In genomic region chr6:37819177-37819801, GRCh38 we compare ENCODE assay signal across 1 cellular context.
TF ChIP-seq lines count a peak whose summit lies in the region.

ZFAND3 (plus strand) TSS chr6:37819727; CDS start chr6:37819946, 219 bp downstream.

TF ChIP-seq in HepG2, 621 proteins besides CTCF, POLR2A, EP300 and RAD21 (continued from another document and continues in another):
- TF ChIP-seq TIGD3 (CRISPR knock-in tag; IDR thresholded peaks at IDR 0.05; ENCODE audit: borderline replicate concordance) = 0 out of 2 replicates have a peak, but pooled peaks have one; percentile 66
- no peak for TF ChIP-seq CCDC6 (CRISPR knock-in tag; IDR thresholded peaks at IDR 0.05)
- peak; percentile 59; the same call in 1 of the 2 replicates for TF ChIP-seq HMG20A (CRISPR knock-in tag; IDR thresholded peaks at IDR 0.05; ENCODE audit: borderline replicate concordance)
- TF ChIP-seq ZNF776 (CRISPR knock-in tag; IDR thresholded peaks at IDR 0.05) = peak; percentile 63; the same call in 1 of the 2 replicates
- TF ChIP-seq GABPB1 (CRISPR knock-in tag; IDR thresholded peaks at IDR 0.05) = peak; percentile 87
- no peak for TF ChIP-seq SOX6 (IDR thresholded peaks at IDR 0.05)
- peak; percentile 87 for TF ChIP-seq SOX6 (CRISPR knock-in tag; IDR thresholded peaks at IDR 0.05)
- peak in 1 of 2 experiments; percentile 91; a peak in 2 of 4 replicates for TF ChIP-seq KLF16 (CRISPR knock-in tag; IDR thresholded peaks at IDR 0.05)
- TF ChIP-seq SNRNP70 (IDR thresholded peaks at IDR 0.05; ENCODE audit: low read depth, low read length) = no peak
- no peak for TF ChIP-seq SMAD9 (CRISPR knock-in tag; IDR thresholded peaks at IDR 0.05)
- peak; percentile 63; the same call in 1 of the 2 replicates for TF ChIP-seq TBX3 (IDR thresholded peaks at IDR 0.05; ENCODE audit: borderline replicate concordance)
- TF ChIP-seq ZKSCAN8 (CRISPR knock-in tag; IDR thresholded peaks at IDR 0.05; ENCODE audit: borderline replicate concordance) = peak; percentile 87; the same call in 1 of the 2 replicates
- TF ChIP-seq NRL (CRISPR knock-in tag; IDR thresholded peaks at IDR 0.05; ENCODE audit: borderline replicate concordance) = peak; percentile 80; the same call in 1 of the 2 replicates
- TF ChIP-seq GLMP (CRISPR knock-in tag; IDR thresholded peaks at IDR 0.05; ENCODE audit: borderline replicate concordance) = no peak
- no peak for TF ChIP-seq GRHL1 (CRISPR knock-in tag; conservative IDR thresholded peaks at IDR 0.05)
- TF ChIP-seq ATF1 (CRISPR knock-in tag; IDR thresholded peaks at IDR 0.05) = no peak
- no peak for TF ChIP-seq SETDB1 (CRISPR knock-in tag; IDR thresholded peaks at IDR 0.05; ENCODE audit: borderline replicate concordance)
- peak; percentile 64; the same call in 1 of the 2 replicates for TF ChIP-seq HES4 (CRISPR knock-in tag; IDR thresholded peaks at IDR 0.05; ENCODE audit: borderline replicate concordance)
- TF ChIP-seq, protein P1, sequence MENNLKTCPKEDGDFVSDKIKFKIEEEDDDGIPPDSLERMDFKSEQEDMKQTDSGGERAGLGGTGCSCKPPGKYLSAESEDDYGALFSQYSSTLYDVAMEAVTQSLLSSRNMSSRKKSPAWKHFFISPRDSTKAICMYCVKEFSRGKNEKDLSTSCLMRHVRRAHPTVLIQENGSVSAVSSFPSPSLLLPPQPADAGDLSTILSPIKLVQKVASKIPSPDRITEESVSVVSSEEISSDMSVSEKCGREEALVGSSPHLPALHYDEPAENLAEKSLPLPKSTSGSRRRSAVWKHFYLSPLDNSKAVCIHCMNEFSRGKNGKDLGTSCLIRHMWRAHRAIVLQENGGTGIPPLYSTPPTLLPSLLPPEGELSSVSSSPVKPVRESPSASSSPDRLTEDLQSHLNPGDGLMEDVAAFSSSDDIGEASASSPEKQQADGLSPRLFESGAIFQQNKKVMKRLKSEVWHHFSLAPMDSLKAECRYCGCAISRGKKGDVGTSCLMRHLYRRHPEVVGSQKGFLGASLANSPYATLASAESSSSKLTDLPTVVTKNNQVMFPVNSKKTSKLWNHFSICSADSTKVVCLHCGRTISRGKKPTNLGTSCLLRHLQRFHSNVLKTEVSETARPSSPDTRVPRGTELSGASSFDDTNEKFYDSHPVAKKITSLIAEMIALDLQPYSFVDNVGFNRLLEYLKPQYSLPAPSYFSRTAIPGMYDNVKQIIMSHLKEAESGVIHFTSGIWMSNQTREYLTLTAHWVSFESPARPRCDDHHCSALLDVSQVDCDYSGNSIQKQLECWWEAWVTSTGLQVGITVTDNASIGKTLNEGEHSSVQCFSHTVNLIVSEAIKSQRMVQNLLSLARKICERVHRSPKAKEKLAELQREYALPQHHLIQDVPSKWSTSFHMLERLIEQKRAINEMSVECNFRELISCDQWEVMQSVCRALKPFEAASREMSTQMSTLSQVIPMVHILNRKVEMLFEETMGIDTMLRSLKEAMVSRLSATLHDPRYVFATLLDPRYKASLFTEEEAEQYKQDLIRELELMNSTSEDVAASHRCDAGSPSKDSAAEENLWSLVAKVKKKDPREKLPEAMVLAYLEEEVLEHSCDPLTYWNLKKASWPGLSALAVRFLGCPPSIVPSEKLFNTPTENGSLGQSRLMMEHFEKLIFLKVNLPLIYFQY (CRISPR knock-in tag; IDR thresholded peaks at IDR 0.05; ENCODE audit: borderline replicate concordance) = peak; percentile 87
- TF ChIP-seq IKZF5 (CRISPR knock-in tag; IDR thresholded peaks at IDR 0.05) = peak; percentile 95
- TF ChIP-seq POGK (CRISPR knock-in tag; conservative IDR thresholded peaks at IDR 0.05) = peak; percentile 93
- TF ChIP-seq CREM (IDR thresholded peaks at IDR 0.05) = peak; percentile 48
- TF ChIP-seq CREM (CRISPR knock-in tag; IDR thresholded peaks at IDR 0.05) = no peak
- TF ChIP-seq, protein P2, sequence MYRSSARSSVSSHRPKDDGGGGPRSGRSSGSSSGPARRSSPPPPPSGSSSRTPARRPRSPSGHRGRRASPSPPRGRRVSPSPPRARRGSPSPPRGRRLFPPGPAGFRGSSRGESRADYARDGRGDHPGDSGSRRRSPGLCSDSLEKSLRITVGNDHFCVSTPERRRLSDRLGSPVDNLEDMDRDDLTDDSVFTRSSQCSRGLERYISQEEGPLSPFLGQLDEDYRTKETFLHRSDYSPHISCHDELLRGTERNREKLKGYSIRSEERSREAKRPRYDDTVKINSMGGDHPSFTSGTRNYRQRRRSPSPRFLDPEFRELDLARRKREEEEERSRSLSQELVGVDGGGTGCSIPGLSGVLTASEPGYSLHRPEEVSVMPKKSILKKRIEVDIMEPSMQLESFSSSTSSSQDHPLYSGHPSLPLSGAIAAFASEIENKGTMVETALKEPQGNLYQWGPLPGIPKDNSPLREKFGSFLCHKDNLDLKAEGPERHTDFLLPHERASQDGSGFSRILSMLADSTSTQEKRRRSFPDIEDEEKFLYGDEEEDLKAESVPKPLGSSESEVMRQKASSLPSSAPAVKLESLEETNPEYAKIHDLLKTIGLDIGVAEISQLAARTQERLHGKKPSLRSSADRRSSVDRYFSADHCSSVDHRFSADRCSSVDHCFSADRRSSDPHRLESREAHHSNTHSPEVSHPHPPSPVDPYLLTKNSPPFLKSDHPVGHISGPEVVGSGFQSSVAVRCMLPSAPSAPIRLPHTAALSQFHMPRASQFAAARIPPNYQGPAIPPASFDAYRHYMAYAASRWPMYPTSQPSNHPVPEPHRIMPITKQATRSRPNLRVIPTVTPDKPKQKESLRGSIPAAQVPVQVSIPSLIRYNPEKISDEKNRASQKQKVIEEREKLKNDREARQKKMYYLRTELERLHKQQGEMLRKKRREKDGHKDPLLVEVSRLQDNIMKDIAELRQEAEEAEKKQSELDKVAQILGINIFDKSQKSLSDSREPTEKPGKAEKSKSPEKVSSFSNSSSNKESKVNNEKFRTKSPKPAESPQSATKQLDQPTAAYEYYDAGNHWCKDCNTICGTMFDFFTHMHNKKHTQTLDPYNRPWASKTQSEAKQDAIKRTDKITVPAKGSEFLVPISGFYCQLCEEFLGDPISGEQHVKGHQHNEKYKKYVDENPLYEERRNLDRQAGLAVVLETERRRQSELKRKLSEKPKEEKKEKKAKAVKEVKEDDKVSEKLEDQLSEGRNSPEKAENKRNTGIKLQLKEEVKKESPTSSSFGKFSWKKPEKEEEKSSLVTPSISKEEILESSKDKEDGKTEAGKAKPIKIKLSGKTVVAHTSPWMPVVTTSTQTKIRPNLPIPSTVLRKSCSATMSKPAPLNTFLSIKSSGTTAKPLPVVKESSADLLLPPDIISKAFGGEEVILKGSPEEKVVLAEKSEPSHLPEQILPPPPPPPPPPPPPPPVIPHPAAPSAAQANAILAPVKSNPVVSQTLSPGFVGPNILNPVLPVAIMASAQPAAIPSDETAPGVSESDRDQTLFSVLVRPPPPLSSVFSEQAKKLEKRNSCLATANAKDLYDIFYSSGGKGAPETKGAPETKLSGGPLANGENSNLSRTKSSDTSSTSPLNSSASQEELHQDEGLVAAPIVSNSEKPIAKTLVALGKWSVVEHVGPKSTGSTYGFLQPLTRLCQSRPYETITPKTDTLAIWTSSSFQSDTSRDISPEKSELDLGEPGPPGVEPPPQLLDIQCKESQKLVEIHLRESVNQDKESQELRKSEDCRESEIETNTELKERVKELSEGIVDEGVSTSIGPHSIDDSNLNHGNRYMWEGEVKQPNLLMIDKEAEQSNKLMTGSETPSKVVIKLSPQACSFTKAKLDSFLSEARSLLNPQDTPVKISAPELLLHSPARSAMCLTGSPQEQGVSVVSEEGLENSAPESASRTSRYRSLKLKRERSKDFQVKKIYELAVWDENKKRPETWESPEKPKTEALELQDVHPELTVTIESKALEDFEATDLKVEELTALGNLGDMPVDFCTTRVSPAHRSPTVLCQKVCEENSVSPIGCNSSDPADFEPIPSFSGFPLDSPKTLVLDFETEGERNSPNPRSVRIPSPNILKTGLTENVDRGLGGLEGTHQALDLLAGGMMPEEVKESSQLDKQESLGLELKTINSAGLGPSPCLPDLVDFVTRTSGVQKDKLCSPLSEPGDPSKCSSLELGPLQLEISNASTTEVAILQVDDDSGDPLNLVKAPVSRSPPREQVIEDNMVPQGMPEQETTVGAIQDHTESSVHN (CRISPR knock-in tag; IDR thresholded peaks at IDR 0.05) = no peak
- TF ChIP-seq ARNT (IDR thresholded peaks at IDR 0.05) = no peak
- TF ChIP-seq, protein P3, sequence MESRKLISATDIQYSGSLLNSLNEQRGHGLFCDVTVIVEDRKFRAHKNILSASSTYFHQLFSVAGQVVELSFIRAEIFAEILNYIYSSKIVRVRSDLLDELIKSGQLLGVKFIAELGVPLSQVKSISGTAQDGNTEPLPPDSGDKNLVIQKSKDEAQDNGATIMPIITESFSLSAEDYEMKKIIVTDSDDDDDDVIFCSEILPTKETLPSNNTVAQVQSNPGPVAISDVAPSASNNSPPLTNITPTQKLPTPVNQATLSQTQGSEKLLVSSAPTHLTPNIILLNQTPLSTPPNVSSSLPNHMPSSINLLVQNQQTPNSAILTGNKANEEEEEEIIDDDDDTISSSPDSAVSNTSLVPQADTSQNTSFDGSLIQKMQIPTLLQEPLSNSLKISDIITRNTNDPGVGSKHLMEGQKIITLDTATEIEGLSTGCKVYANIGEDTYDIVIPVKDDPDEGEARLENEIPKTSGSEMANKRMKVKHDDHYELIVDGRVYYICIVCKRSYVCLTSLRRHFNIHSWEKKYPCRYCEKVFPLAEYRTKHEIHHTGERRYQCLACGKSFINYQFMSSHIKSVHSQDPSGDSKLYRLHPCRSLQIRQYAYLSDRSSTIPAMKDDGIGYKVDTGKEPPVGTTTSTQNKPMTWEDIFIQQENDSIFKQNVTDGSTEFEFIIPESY (CRISPR knock-in tag; IDR thresholded peaks at IDR 0.05) = peak; percentile 56
- TF ChIP-seq EHMT2 (IDR thresholded peaks at IDR 0.05; ENCODE audit: borderline replicate concordance, low read depth, low read length) = no peak
- no peak for TF ChIP-seq SATB2 (CRISPR knock-in tag; IDR thresholded peaks at IDR 0.05)
- TF ChIP-seq ZNF788 (CRISPR knock-in tag; IDR thresholded peaks at IDR 0.05; ENCODE audit: borderline replicate concordance) = peak; percentile 74
- TF ChIP-seq ZNF746 (CRISPR knock-in tag; IDR thresholded peaks at IDR 0.05) = peak; percentile 90
- no peak for TF ChIP-seq RFX5 (IDR thresholded peaks at IDR 0.05; ENCODE audit: low read depth, low read length)
- TF ChIP-seq ZMYM3 (CRISPR knock-in tag; IDR thresholded peaks at IDR 0.05) = no peak
- TF ChIP-seq ARNT2 (CRISPR knock-in tag; IDR thresholded peaks at IDR 0.05; ENCODE audit: low read depth) = peak; percentile 56
- TF ChIP-seq RARA (CRISPR knock-in tag; IDR thresholded peaks at IDR 0.05) = peak; percentile 52; the same call in 1 of the 2 replicates
- TF ChIP-seq HMG20B (CRISPR knock-in tag; conservative IDR thresholded peaks at IDR 0.05) = peak; percentile 40; the same call in 1 of the 2 replicates
- TF ChIP-seq MED13 (CRISPR knock-in tag; IDR thresholded peaks at IDR 0.05) = 0 out of 2 replicates have a peak, but pooled peaks have one; percentile 19
- TF ChIP-seq MTA1 (CRISPR knock-in tag; IDR thresholded peaks at IDR 0.05; ENCODE audit: borderline replicate concordance) = 0 out of 2 replicates have a peak, but pooled peaks have one; percentile 40
